8 cellular contexts compared by ENCODE assay signal in the genomic region with DNA sequence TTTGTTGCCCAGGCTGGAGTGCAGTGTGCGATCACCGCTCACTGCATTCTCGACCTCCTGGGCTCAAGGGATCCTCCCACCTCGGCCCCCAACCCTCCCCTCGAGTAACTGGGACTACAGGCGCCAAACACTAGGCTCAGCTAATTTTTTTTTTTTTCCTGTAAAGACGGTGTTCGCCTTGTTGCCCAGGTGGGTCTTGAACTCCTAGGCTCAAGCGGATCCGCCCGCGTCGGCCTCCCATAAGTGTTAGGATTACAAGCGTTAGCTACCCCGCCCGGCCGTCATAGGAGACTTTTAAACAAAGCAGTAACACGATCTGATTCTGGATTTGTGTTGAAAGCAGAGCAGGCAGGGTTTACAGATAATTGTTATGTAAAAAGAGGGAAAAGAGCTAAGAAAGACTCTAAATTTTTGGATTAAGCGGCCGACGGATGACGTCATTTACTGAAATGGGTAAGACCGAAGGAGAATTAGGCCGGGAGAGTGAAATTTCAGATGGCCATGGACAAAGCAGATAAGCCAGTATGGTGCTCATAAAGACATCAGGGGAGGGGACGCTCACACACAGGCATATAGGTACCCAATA. TPM values are rescaled to one million over a fixed set of nuclear protein-coding genes. Genes with fewer than 3 reads are reported as not detected.
DNase-seq lines count a peak whose midpoint lies in the region; ATAC-seq and TF ChIP-seq lines count a peak whose summit lies in the region.

No MANE protein-coding gene starts in this region.

- H3K9me3 Mint-ChIP-seq in activated naive CD4-positive, alpha-beta T cell treated with anti-CD3 and anti-CD28 coated beads, Interleukin-2, amount 10 ng/mL, durations not matched to agents 7 days and 5 days = no peaks in the 10 kb centered on the region

- CTCF ChIA-PET in AG04449 (lab: Yijun Ruan, JAX) = interaction anchor here (1.4 to 2.1 kb wide), 2 partner anchors 16 to 34 kb away, joined by 4 to 17 read pairs; no protein-coding TSS in a partner anchor
- CTCF ChIA-PET in activated naive CD4-positive, alpha-beta T cell treated with anti-CD3 and anti-CD28 coated beads, Interleukin-2, amount 10 ng/mL, durations not matched to agents 7 days and 5 days (lab: Charles Lee) = interaction anchor here (1.4 to 1.8 kb wide), 2 partner anchors 16 to 64 kb away, joined by 4 to 6 read pairs; a partner anchor contains a TSS
- CTCF ChIA-PET in GM10248 (lab: Yijun Ruan, JAX) = interaction anchor here (1.0 to 7.6 kb wide), 10 partner anchors 10 to 221 kb away, joined by 3 to 88 read pairs (median 6); a partner anchor contains a TSS

- H3K9ac ChIP-seq in trophoblast cell (ENCODE audit: low read length) = peak overlapping the region; percentile 95

- H3K27me3 ChIP-seq in heart left ventricle (no peaks in the 10 kb centered on the region), trophoblast cell (ENCODE audit: insufficient read depth, low read length) (no peaks in the 10 kb centered on the region)

- peak overlapping the region; percentile 80 for H4K8ac ChIP-seq in trophoblast cell (ENCODE audit: low read depth, low read length)

- H3K4me3 ChIP-seq in AG04449 (ENCODE audit: low read depth, low read length) (peak overlapping the region; percentile 92), heart left ventricle (peak overlapping the region; percentile 50 to 98 (median 76)), trophoblast cell (ENCODE audit: low read depth, low read length) (peak overlapping the region; percentile 97)

- peaks cover 20% of the 10 kb centered on the region for H3K79me2 ChIP-seq in trophoblast cell (ENCODE audit: control insufficient read depth, insufficient read depth, low read length, poor library complexity)

- peak overlapping the region; percentile 94 for H3K14ac ChIP-seq in trophoblast cell (ENCODE audit: low read length)

- WGBS in heart left ventricle, 4 donors = 1 to 3% (median 2%) methylated on average over 25 of the region's 25 CpGs
- no CpG with 5 or more reads among the region's 25 CpGs for WGBS in trophoblast cell (ENCODE audit: extremely low coverage, insufficient coverage, insufficient read length)

- peak overlapping the region; percentile 86 to 98 (median 96) for H3K27ac ChIP-seq in heart left ventricle
- peak overlapping the region; percentile 100 for H3K27ac ChIP-seq in trophoblast cell (ENCODE audit: low read depth, low read length)

- TF ChIP-seq POLR2A in heart left ventricle (IDR thresholded peaks at IDR 0.05) = no peak

- peak overlapping the region; percentile 96 for H4K91ac ChIP-seq in trophoblast cell (ENCODE audit: low read depth, low read length)

- DNase-seq in AG04449 (ENCODE audit: low read depth, low spot score) (peak; percentile 38), NCI-H69 (lab: John Stamatoyannopoulos, UW) (peak; percentile 93), heart left ventricle (peak in 4 of 5 donors; percentile 45 to 67 (median 66)), trophoblast cell (peak in 1 of 2 donors; percentile 85), GM10248 (ENCODE audit: extremely low spot score) (no peak)
- no peak for DNase-seq in activated naive CD4-positive, alpha-beta T cell treated with anti-CD3 and anti-CD28 coated beads, Interleukin-2, amount 10 ng/mL, durations not matched to agents 7 days and 5 days

- no peak overlapping the region for H3K4ac ChIP-seq in trophoblast cell (ENCODE audit: low read depth, low read length)

- no peaks in the 10 kb centered on the region for H3K27me3 Mint-ChIP-seq in activated naive CD4-positive, alpha-beta T cell treated with anti-CD3 and anti-CD28 coated beads, Interleukin-2, amount 10 ng/mL, durations not matched to agents 7 days and 5 days

- H3K18ac ChIP-seq in trophoblast cell (ENCODE audit: low read length) = no peak overlapping the region

- H3K4me1 Mint-ChIP-seq in activated naive CD4-positive, alpha-beta T cell treated with anti-CD3 and anti-CD28 coated beads, Interleukin-2, amount 10 ng/mL, durations not matched to agents 7 days and 5 days = peaks cover 42% of the 10 kb centered on the region

- H2BK120ac ChIP-seq in trophoblast cell (ENCODE audit: insufficient read depth, low read length, poor library complexity) = peak overlapping the region; percentile 84

- H2AFZ ChIP-seq in trophoblast cell (ENCODE audit: insufficient read depth, low read length, poor library complexity) = peak overlapping the region; percentile 84

- peak overlapping the region; percentile 87 for H4K12ac ChIP-seq in trophoblast cell (ENCODE audit: low read depth, low read length)

- intact Hi-C loops in heart left ventricle (cut with DNase I) = loop anchor here in 3 of 10 donors (5.0 to 10.0 kb wide), 3 partner anchors 52 to 352 kb away; a partner anchor contains a TSS

- H3K23ac ChIP-seq in trophoblast cell (ENCODE audit: low read length) = no peak overlapping the region

- peaks cover 23% of the 10 kb centered on the region for H3K79me1 ChIP-seq in trophoblast cell (ENCODE audit: low read length)

- peak overlapping the region; percentile 97 for H3K27ac Mint-ChIP-seq in activated naive CD4-positive, alpha-beta T cell treated with anti-CD3 and anti-CD28 coated beads, Interleukin-2, amount 10 ng/mL, durations not matched to agents 7 days and 5 days

- H3K4me1 ChIP-seq in heart left ventricle (peaks cover 6 to 70% (median 50%) of the 10 kb centered on the region in 12 donors), trophoblast cell (ENCODE audit: control insufficient read depth in 1 of 2, insufficient read depth in 2 of 2, low read length in 2 of 2) (peaks cover 5 to 7% of the 10 kb centered on the region in 2 experiments)

- ATAC-seq in GM18870 (IDR thresholded peaks at IDR 0.05; ENCODE audit: unreplicated experiment) (peak; percentile 17), HG03108 (IDR thresholded peaks at IDR 0.05; ENCODE audit: unreplicated experiment) (peak; percentile 4), heart left ventricle (peak in 3 of 4 donors; percentile 4 to 19 (median 5))

- H3K36me3 ChIP-seq in heart left ventricle (peaks cover 0 to 4% (median 0%) of the 10 kb centered on the region in 9 donors), trophoblast cell (ENCODE audit: control insufficient read depth in 1 of 2, insufficient read depth in 2 of 2, low read length in 2 of 2) (no peaks in the 10 kb centered on the region)

- H2AK5ac ChIP-seq in trophoblast cell (ENCODE audit: low read length) = no peak overlapping the region

- peak overlapping the region; percentile 74 for H3K4me2 ChIP-seq in trophoblast cell (ENCODE audit: low read length)

- POLR2A ChIA-PET in AG04449 (lab: Yijun Ruan, JAX) = interaction anchor here (0.6 to 1.5 kb wide), 3 partner anchors 27 to 171 kb away, joined by 3 to 5 read pairs (median 3); no protein-coding TSS in a partner anchor
- POLR2A ChIA-PET in GM10248 (lab: Yijun Ruan, JAX) = interaction anchor here (0.6 to 1.0 kb wide), 4 partner anchors 14 to 225 kb away, joined by 3 read pairs; a partner anchor contains a TSS

- no peaks in the 10 kb centered on the region for H3K9me3 ChIP-seq in heart left ventricle
- no peaks in the 10 kb centered on the region for H3K9me3 ChIP-seq in trophoblast cell (ENCODE audit: insufficient read depth, low read depth, low read length)

- H2BK5ac ChIP-seq in trophoblast cell (ENCODE audit: low read depth, low read length, poor library complexity) = peak overlapping the region; percentile 56

- no peak for TF ChIP-seq CTCF in AG04449 (IDR thresholded peaks at IDR 0.05; ENCODE audit: insufficient read depth, low read length, missing control alignments)
- TF ChIP-seq CTCF in heart left ventricle (IDR thresholded peaks at IDR 0.05) = no peak
- no peak for TF ChIP-seq CTCF in GM10248 (IDR thresholded peaks at IDR 0.05; ENCODE audit: control extremely low read depth, extremely low read depth, low read depth, missing control alignments)

- H3K36me3 Mint-ChIP-seq in activated naive CD4-positive, alpha-beta T cell treated with anti-CD3 and anti-CD28 coated beads, Interleukin-2, amount 10 ng/mL, durations not matched to agents 7 days and 5 days = peaks cover 13% of the 10 kb centered on the region

- peak overlapping the region; percentile 85 for H3K4me3 Mint-ChIP-seq in activated naive CD4-positive, alpha-beta T cell treated with anti-CD3 and anti-CD28 coated beads, Interleukin-2, amount 10 ng/mL, durations not matched to agents 7 days and 5 days

- H2BK12ac ChIP-seq in trophoblast cell (ENCODE audit: low read length) = no peak overlapping the region

RNA-seq across cellular contexts. Expression of a gene that starts 0.7 kb away (rescaled TPM):
- total RNA-seq in heart left ventricle = 10 to 100 TPM; 16.5 to 32.9 (median 22.4) TPM
- polyA plus RNA-seq in heart left ventricle = 10 to 100 TPM; 10.5 to 14.6 TPM
- 12.4 TPM in 2 replicates for polyA plus RNA-seq in trophoblast cell (2013)

RNA-seq across cellular contexts. Expression of a gene that starts 1.1 kb away (rescaled TPM):
- 10 to 100 TPM; 13.9 to 22.4 (median 19.7) TPM for total RNA-seq in heart left ventricle
- polyA plus RNA-seq in heart left ventricle = 10 to 100 TPM in 1 of 2 donors, 1 to 10 TPM in 1; 6.9 to 17.2 TPM
- 25.6 and 27.9 TPM in 2 replicates for polyA plus RNA-seq in trophoblast cell (2013)

Comparison
In these comparisons a context has a peak if more than half of its experiments do, and no peak if none do; other contexts are left out.
1. DNase-seq: peak in AG04449 (single experiment), NCI-H69 (single experiment) and heart left ventricle (4 of 5); none in activated naive CD4-positive, alpha-beta T cell treated with anti-CD3 and anti-CD28 coated beads, Interleukin-2, amount 10 ng/mL, durations not matched to agents 7 days and 5 days (single experiment) and GM10248 (single experiment).
2. Peak in every context shown above with its lines, with median percentiles within 50 percentile points of each other: H3K4me3 ChIP-seq and ATAC-seq.